In genomic region chr9:127716412-127716811, GRCh38 we compare ENCODE assay signal across 8 cellular contexts. TPM values are rescaled to one million over a fixed set of nuclear protein-coding genes. Genes with fewer than 3 reads are reported as not detected.
DNase-seq lines count a peak whose midpoint lies in the region; ATAC-seq and TF ChIP-seq lines count a peak whose summit lies in the region.

No MANE protein-coding gene starts in this region.

- peak overlapping the region; percentile 86; the same call in 1 of the 2 replicates for H2AFZ ChIP-seq in PC-3 (ENCODE audit: low read length)

- H3K9me3 ChIP-seq in CD8-positive, alpha-beta T cell (ENCODE audit: low read length) = no peaks in the 10 kb centered on the region
- H3K9me3 ChIP-seq in PC-3 (ENCODE audit: low read length) (no peaks in the 10 kb centered on the region), prostate gland (no peaks in the 10 kb centered on the region)

- 82% methylated on average over 9 of the region's 9 CpGs for WGBS in prostate gland

- peak overlapping the region; percentile 98 for H3K4me3 Mint-ChIP-seq in CD8-positive, alpha-beta T cell
- peak overlapping the region; percentile 95 for H3K4me3 Mint-ChIP-seq in endothelial cell (ENCODE audit: unreplicated experiment)

- no peak for TF ChIP-seq POLR2A in prostate gland (IDR thresholded peaks at IDR 0.05)

- H3K9me2 ChIP-seq in PC-3 (replicated peaks; ENCODE audit: low read length) = no peaks in the 10 kb centered on the region

- H3K4me1 ChIP-seq in CD8-positive, alpha-beta T cell (ENCODE audit: insufficient read depth, low read length) = peaks cover 42% of the 10 kb centered on the region
- H3K4me1 ChIP-seq in PC-3 (ENCODE audit: insufficient read depth, low read length) (peaks cover 11% of the 10 kb centered on the region), prostate gland (replicated peaks) (no peaks in the 10 kb centered on the region)

- H3K27ac Mint-ChIP-seq in CD8-positive, alpha-beta T cell = peak overlapping the region; percentile 96
- peak overlapping the region; percentile 86 for H3K27ac Mint-ChIP-seq in endothelial cell (ENCODE audit: unreplicated experiment)

- H3K9me3 Mint-ChIP-seq in CD8-positive, alpha-beta T cell = no peaks in the 10 kb centered on the region
- H3K9me3 Mint-ChIP-seq in endothelial cell (ENCODE audit: unreplicated experiment) = no peaks in the 10 kb centered on the region

- peak overlapping the region; percentile 83 for H3K27ac ChIP-seq in CD8-positive, alpha-beta T cell (ENCODE audit: low read depth, low read length)
- H3K27ac ChIP-seq in PC-3 (ENCODE audit: low read length) (no peak overlapping the region), prostate gland (peak overlapping the region; percentile 79 to 86)

- H3K4me2 ChIP-seq in PC-3 (ENCODE audit: low read length) = peak overlapping the region; percentile 98

- H3F3A ChIP-seq in PC-3 (ENCODE audit: low read length, unreplicated experiment) = no peaks in the 10 kb centered on the region

- peaks cover 5% of the 10 kb centered on the region for H3K36me3 Mint-ChIP-seq in CD8-positive, alpha-beta T cell
- H3K36me3 Mint-ChIP-seq in endothelial cell (ENCODE audit: low read depth, unreplicated experiment) = no peaks in the 10 kb centered on the region

- no peaks in the 10 kb centered on the region for H3K36me3 ChIP-seq in CD8-positive, alpha-beta T cell (ENCODE audit: insufficient read depth, low read length)
- H3K36me3 ChIP-seq in PC-3 (ENCODE audit: low read depth, low read length) (no peaks in the 10 kb centered on the region), prostate gland (no peaks in the 10 kb centered on the region)

- H3K4me1 Mint-ChIP-seq in CD8-positive, alpha-beta T cell (ENCODE audit: low read depth) = peaks cover 42% of the 10 kb centered on the region
- H3K4me1 Mint-ChIP-seq in endothelial cell (ENCODE audit: unreplicated experiment) = peaks cover 6% of the 10 kb centered on the region

- no peaks in the 10 kb centered on the region for H4K20me1 ChIP-seq in PC-3 (ENCODE audit: low read length)

- intact Hi-C loops in CD8-positive, alpha-beta T cell (cut with DNase I, micrococcal nuclease) = loop anchor here in 1 of 2 experiments (5.0 kb wide), 2 partner anchors 149 to 1396 kb away; partner anchors contain the start of genes CRAT and PTPA
- intact Hi-C loops in PC-3 (cut with micrococcal nuclease) (no loop called here), prostate gland (cut with DNase I) (loop anchor here (5.0 kb wide), 1 partner anchor 104 kb away; the partner anchor contains the start of gene STXBP1)

- no peaks in the 10 kb centered on the region for H3K27me3 Mint-ChIP-seq in CD8-positive, alpha-beta T cell (ENCODE audit: low read depth)
- peaks cover 11% of the 10 kb centered on the region for H3K27me3 Mint-ChIP-seq in endothelial cell (ENCODE audit: unreplicated experiment)

- no peak for ATAC-seq in CD8-positive, alpha-beta T cell
- ATAC-seq in PC-3 (no peak), GM18858 (IDR thresholded peaks at IDR 0.05; ENCODE audit: unreplicated experiment) (no peak)

- H3K79me2 ChIP-seq in PC-3 (ENCODE audit: low read length) = peaks cover 16% of the 10 kb centered on the region

- DNase-seq in CD8-positive, alpha-beta T cell = no peak
- no peak for DNase-seq in PC-3
- no peak for DNase-seq in endothelial cell (ENCODE audit: low spot score)
- no peak for DNase-seq in prostate gland (ENCODE audit: low spot score)
- no peak for DNase-seq in NCI-H187 (lab: John Stamatoyannopoulos, UW)
- no peak for DNase-seq in glomerular visceral epithelial cell (ENCODE audit: extremely low spot score)
- no peak for DNase-seq in SIG-M5 treated with dmso at 0.1 percent for 504 hours (lab: John Stamatoyannopoulos, UW; ENCODE audit: unreplicated experiment)

- H3K27me3 ChIP-seq in CD8-positive, alpha-beta T cell (ENCODE audit: insufficient read depth, low read length) = no peaks in the 10 kb centered on the region
- H3K27me3 ChIP-seq in PC-3 (ENCODE audit: low read length) (no peaks in the 10 kb centered on the region), prostate gland (replicated peaks; ENCODE audit: insufficient read depth) (no peaks in the 10 kb centered on the region)

- H3K9ac ChIP-seq in PC-3 (ENCODE audit: low read length) = no peak overlapping the region

- H3K4me3 ChIP-seq in CD8-positive, alpha-beta T cell (ENCODE audit: low read depth, low read length) = peak overlapping the region; percentile 96
- peak overlapping the region; percentile 97; the same call in 1 of the 2 replicates for H3K4me3 ChIP-seq in PC-3 (ENCODE audit: low read length)
- H3K4me3 ChIP-seq in prostate gland = peak overlapping the region in 1 of 2 donors; percentile 65

- CTCF ChIA-PET in CD8-positive, alpha-beta T cell (lab: Charles Lee) = interaction anchor here (1.0 to 2.3 kb wide), 6 partner anchors 18 to 401 kb away, joined by 3 to 10 read pairs (median 5); partner anchors contain the start of gene TOR2A
- CTCF ChIA-PET in PC-3 (lab: Charles Lee) = no interaction called here

- no TSS peak for BruUV-seq in PC-3 (replicated peaks; lab: Mats Ljungman, UMichigan)

- TF ChIP-seq CTCF in CD8-positive, alpha-beta T cell (IDR thresholded peaks at IDR 0.05) = no peak
- TF ChIP-seq CTCF in PC-3 (conservative IDR thresholded peaks at IDR 0.05; ENCODE audit: low read depth, low read length) = no peak
- no peak for TF ChIP-seq CTCF in endothelial cell (IDR thresholded peaks at IDR 0.05; ENCODE audit: unreplicated experiment)
- TF ChIP-seq CTCF in prostate gland (IDR thresholded peaks at IDR 0.05) = no peak

- POLR2A ChIA-PET in CD8-positive, alpha-beta T cell (lab: Charles Lee) = interaction anchor here (1.2 to 2.6 kb wide), 6 partner anchors 12 to 265 kb away, joined by 4 to 10 read pairs (median 6); partner anchors contain the start of genes CDK9, LRSAM1, RPL12 and TOR2A
- POLR2A ChIA-PET in PC-3 (lab: Charles Lee; ENCODE audit: unreplicated experiment) = interaction anchor here (0.5 kb wide), 1 partner anchor 14 kb away, joined by 7 read pairs; no protein-coding TSS in a partner anchor

RNA-seq across cellular contexts. Expression of gene TTC16, which starts 0.5 kb away (rescaled TPM):
- 1 to 10 TPM; 5.2 to 5.5 TPM for total RNA-seq in CD8-positive, alpha-beta T cell
- total RNA-seq in PC-3 (2014; rRNA removed) (0.04 TPM in 1 of 2 replicates, not detected in the other), endothelial cell (ENCODE audit: unreplicated experiment) (0.08 TPM), prostate gland (1 to 10 TPM in 1 of 2 donors, not detected in 1; 3.4 TPM)

RNA-seq across cellular contexts. Expression of gene PTRH1, which starts 0.9 kb away (rescaled TPM):
- total RNA-seq in CD8-positive, alpha-beta T cell = 1 to 10 TPM; 4.6 to 5.3 TPM
- 38.1 and 45.3 TPM in 2 replicates for total RNA-seq in PC-3 (2014; rRNA removed)
- total RNA-seq in endothelial cell (ENCODE audit: unreplicated experiment) = 15.3 TPM
- total RNA-seq in prostate gland = 10 to 100 TPM; 25.4 to 28.6 TPM

RNA-seq across cellular contexts. Expression of gene CFAP157, which starts 9.6 kb away (rescaled TPM):
- under 1 TPM in 1 of 2 experiments, not detected in 1; 0.14 TPM for total RNA-seq in CD8-positive, alpha-beta T cell
- total RNA-seq in PC-3 (2014; rRNA removed) (not detected in 2 replicates), endothelial cell (ENCODE audit: unreplicated experiment) (0.85 TPM), prostate gland (1 to 10 TPM in 1 of 2 donors, not detected in 1; 2.8 TPM)

RNA-seq across cellular contexts. Expression of gene TOR2A, which starts 18.7 kb away (rescaled TPM):
- 1 to 10 TPM; 4.7 to 5.3 TPM for total RNA-seq in CD8-positive, alpha-beta T cell
- 12.2 and 14.1 TPM in 2 replicates for total RNA-seq in PC-3 (2014; rRNA removed)
- total RNA-seq in endothelial cell (ENCODE audit: unreplicated experiment) = 29.1 TPM
- total RNA-seq in prostate gland = 10 to 100 TPM; 20.4 to 24.1 TPM
